ENCODE assay signal across 8 cellular contexts in the genomic region with DNA sequence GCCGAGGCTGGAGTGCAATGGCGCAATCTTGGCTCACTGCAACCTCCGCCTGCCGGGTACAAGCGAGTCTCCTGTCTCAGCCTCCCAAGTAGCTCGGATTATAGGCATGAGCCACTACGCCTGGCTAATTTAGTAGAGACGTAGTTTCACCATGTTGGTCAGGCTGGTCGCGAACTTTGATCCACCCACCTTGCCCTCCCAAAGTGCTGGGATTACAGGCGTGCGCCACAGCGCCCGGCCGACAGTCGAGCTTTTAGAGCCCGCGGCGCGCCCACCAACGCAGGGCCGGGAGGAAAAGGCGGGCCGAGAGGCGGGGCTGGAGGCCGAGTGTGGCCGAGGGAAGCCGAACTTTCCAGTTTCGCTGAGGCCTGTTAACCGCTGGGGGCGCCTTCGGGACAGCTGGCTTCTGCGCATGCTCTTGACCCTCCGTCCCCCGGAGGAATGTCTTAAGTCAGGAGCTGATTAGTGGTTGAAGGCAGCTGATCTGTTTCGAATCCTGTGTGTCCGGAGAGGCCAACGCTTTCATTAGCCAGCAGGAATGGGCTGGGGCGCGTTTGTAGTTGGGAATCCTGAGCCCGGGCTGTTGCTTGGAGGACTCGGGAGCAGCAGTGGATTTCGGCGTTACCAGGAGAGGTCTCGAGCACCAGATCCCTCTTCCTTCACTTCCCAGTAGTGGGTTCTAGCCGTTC. TPM values are rescaled to one million over a fixed set of nuclear protein-coding genes. Genes with fewer than 3 reads are reported as not detected.
A peak's percentile ranks its signal among the peaks of the same experiment; 100 is the strongest.
DNase-seq lines count a peak whose midpoint lies in the region; ATAC-seq and TF ChIP-seq lines count a peak whose summit lies in the region.

No MANE protein-coding gene starts in this region.

- peak overlapping the region; percentile 74 for H3K27ac ChIP-seq in colonic mucosa

- H3K27me3 ChIP-seq in BJ (ENCODE audit: control insufficient read depth, insufficient read depth, low read length), result no peaks in the 10 kb centered on the region
- H3K27me3 ChIP-seq in colonic mucosa, result no peaks in the 10 kb centered on the region

- peak overlapping the region; percentile 84 to 87 for H3K9ac ChIP-seq in colonic mucosa (ENCODE audit: low read depth in 2 of 2, low read length in 2 of 2)

- TF ChIP-seq CTCF in BJ (IDR thresholded peaks at IDR 0.05; ENCODE audit: insufficient read depth, low read depth, low read length), result peak; percentile 94
- peak; percentile 88 for TF ChIP-seq CTCF in colonic mucosa (IDR thresholded peaks at IDR 0.05)

- intact Hi-C loops in colonic mucosa (cut with DNase I), result no loop called here

- POLR2A ChIA-PET in BJ (lab: Charles Lee), result interaction anchor here (0.6 to 1.3 kb wide), 4 partner anchors 10 to 383 kb away, joined by 4 to 16 read pairs (median 6); a partner anchor contains a TSS

- peak; percentile 92 for ATAC-seq in HG03442 (IDR thresholded peaks at IDR 0.05; ENCODE audit: unreplicated experiment)

- peak overlapping the region; percentile 36 for H3K4me3 ChIP-seq in BJ (ENCODE audit: low read depth, low read length)
- H3K4me3 ChIP-seq in colonic mucosa, result peak overlapping the region; percentile 49

- H3K9me3 ChIP-seq in colonic mucosa, result no peaks in the 10 kb centered on the region

- CTCF ChIA-PET in BJ (lab: Yijun Ruan, JAX), result interaction anchor here (0.6 to 2.5 kb wide), 26 partner anchors 10 to 1529 kb away, joined by 3 to 31 read pairs (median 4); a partner anchor contains a TSS

- peak; percentile 89 for DNase-seq in BJ (ENCODE audit: low read depth)
- DNase-seq in GM19238 (ENCODE audit: insufficient read length, low spot score), result peak; percentile 91
- DNase-seq in NCI-H524 (lab: John Stamatoyannopoulos, UW), result peak; percentile 95 to 97
- peak; percentile 91 to 93 for DNase-seq in activated CD4-positive, alpha-beta T cell treated with anti-CD3 and anti-CD28 coated beads for 4 hours
- DNase-seq in colonic mucosa, result peak; percentile 98
- DNase-seq in kidney tubule cell (ENCODE audit: low spot score), result peak; percentile 98
- DNase-seq in stimulated activated CD4-positive, alpha-beta T cell treated with anti-CD3 and anti-CD28 coated beads, Interleukin-1b, Interleukin-23, amount 100 ng/mL, for 1 hour (ENCODE audit: low read depth in 2 of 2), result peak; percentile 81 to 84

- H3K4me1 ChIP-seq in colonic mucosa, result peaks cover 7% of the 10 kb centered on the region

- no peaks in the 10 kb centered on the region for H3K36me3 ChIP-seq in BJ (ENCODE audit: control insufficient read depth, insufficient read depth, low read length)
- no peaks in the 10 kb centered on the region for H3K36me3 ChIP-seq in colonic mucosa

RNA-seq across cellular contexts. Expression of a gene that starts 10.0 kb away (rescaled TPM):
- 1,124 and 1,191 TPM in 2 replicates for polyA plus RNA-seq in BJ (2011; rRNA removed)
- 336 and 346 TPM in 2 replicates for polyA minus RNA-seq in BJ (2011; rRNA and poly(A)+ RNA removed)
- total RNA-seq in colonic mucosa, result 1,000 to 10,000 TPM; 1,531 to 1,739 TPM

RNA-seq across cellular contexts. Expression of a gene that starts 48.5 kb away (rescaled TPM):
- 33.9 and 35.2 TPM in 2 replicates for polyA plus RNA-seq in BJ (2011; rRNA removed)
- 32.5 and 41.7 TPM in 2 replicates for polyA minus RNA-seq in BJ (2011; rRNA and poly(A)+ RNA removed)
- total RNA-seq in colonic mucosa, result 10 to 100 TPM in 1 of 2 donors, 1 to 10 TPM in 1; 9.5 to 38.3 TPM

Comparison
In these comparisons a context has a peak if more than half of its experiments do, and no peak if none do; other contexts are left out.
1. Peak in every context shown above with its lines: DNase-seq, ATAC-seq, H3K4me3 ChIP-seq and H3K27ac ChIP-seq.